1 cellular context compared by ENCODE assay signal in genomic region chr12:128940090-128940888, GRCh38.
TF ChIP-seq lines count a peak whose summit lies in the region.

No MANE protein-coding gene starts in this region.

TF ChIP-seq in GM23338, 12 proteins besides CTCF, POLR2A, EP300 and RAD21 (continued from another document):
- no peak for TF ChIP-seq ZNF462 (CRISPR knock-in tag; IDR thresholded peaks at IDR 0.05)
- no peak for TF ChIP-seq POLR2AphosphoS5 (IDR thresholded peaks at IDR 0.05; ENCODE audit: low read depth)
- no peak for TF ChIP-seq ZNF331 (CRISPR knock-in tag; IDR thresholded peaks at IDR 0.05; ENCODE audit: low read depth)
- TF ChIP-seq REST (IDR thresholded peaks at IDR 0.05; ENCODE audit: unreplicated experiment): no peak
- no peak for TF ChIP-seq STAT1 (IDR thresholded peaks at IDR 0.05; ENCODE audit: unreplicated experiment)
- TF ChIP-seq EZH2 (IDR thresholded peaks at IDR 0.05; ENCODE audit: low read depth, unreplicated experiment): no peak
TF ChIP-seq in GM23338: peak in this region for 0.
